15 cellular contexts compared by ENCODE assay signal in genomic region chr2:37052600-37053332, GRCh38.
"Had no signal": no experiment of that assay in that cellular context is flagged by ENCODE, and none has a peak within 500 bp of the region (broad histone marks: within the 10 kb centered on the region; RNA-seq: fewer than 3 reads in every experiment).

No MANE protein-coding gene starts in this region.

- DNase-seq: activated CD4-positive, alpha-beta T cell treated with anti-CD3 and anti-CD28 coated beads, Interleukin-2, amount 50 U/mL, for 1 hour; activated gamma-delta T cell; activated T-cell treated with anti-CD3 and anti-CD28 coated beads, Interleukin-2, amount 50 U/mL, for 72 hours; dermis blood vessel endothelial cell; effector memory CD4-positive, alpha-beta T cell; hypothalamus; kidney; left lung; nephron progenitor cell; nucleus accumbens; stimulated activated naive CD4-positive, alpha-beta T cell; substantia nigra had no signal

- H3K4me3 Mint-ChIP-seq: activated naive CD4-positive, alpha-beta T cell treated with anti-CD3 and anti-CD28 coated beads, Interleukin-2, amount 50 U/mL, for 24 hours; activated T-cell treated with anti-CD3 and anti-CD28 coated beads, Interleukin-2, amount 50 U/mL, for 72 hours; nephron progenitor cell; T-helper 1 cell treated with Interleukin-12 subunit alpha and Interleukin-12 subunit beta and Interleukin-4 antibody, amounts not matched to agents 30 μg/mL and 1 μg/mL, for 36 hours had no signal

- H3K4me3 ChIP-seq: left lung, tibial nerve had no signal

- H3K27ac Mint-ChIP-seq: activated naive CD4-positive, alpha-beta T cell treated with anti-CD3 and anti-CD28 coated beads, Interleukin-2, amount 50 U/mL, for 24 hours; activated T-cell treated with anti-CD3 and anti-CD28 coated beads, Interleukin-2, amount 50 U/mL, for 72 hours; nephron progenitor cell; T-helper 1 cell treated with Interleukin-12 subunit alpha and Interleukin-12 subunit beta and Interleukin-4 antibody, amounts not matched to agents 30 μg/mL and 1 μg/mL, for 36 hours had no signal

- H3K4me1 Mint-ChIP-seq: activated naive CD4-positive, alpha-beta T cell treated with anti-CD3 and anti-CD28 coated beads, Interleukin-2, amount 50 U/mL, for 24 hours; nephron progenitor cell had no signal

- H3K27me3 Mint-ChIP-seq: activated naive CD4-positive, alpha-beta T cell treated with anti-CD3 and anti-CD28 coated beads, Interleukin-2, amount 50 U/mL, for 24 hours had no signal

- H3K9me3 ChIP-seq: left lung, tibial nerve had no signal

- H3K9me3 Mint-ChIP-seq: activated naive CD4-positive, alpha-beta T cell treated with anti-CD3 and anti-CD28 coated beads, Interleukin-2, amount 50 U/mL, for 24 hours; activated T-cell treated with anti-CD3 and anti-CD28 coated beads, Interleukin-2, amount 50 U/mL, for 72 hours; nephron progenitor cell; T-helper 1 cell treated with Interleukin-12 subunit alpha and Interleukin-12 subunit beta and Interleukin-4 antibody, amounts not matched to agents 30 μg/mL and 1 μg/mL, for 36 hours had no signal

- H3K27me3 ChIP-seq: left lung, tibial nerve had no signal

- H3K4me1 ChIP-seq: left lung, tibial nerve had no signal

- H3K27ac ChIP-seq: left lung, tibial nerve had no signal
